ENCODE assay signal across 30 cellular contexts in the genomic region with DNA sequence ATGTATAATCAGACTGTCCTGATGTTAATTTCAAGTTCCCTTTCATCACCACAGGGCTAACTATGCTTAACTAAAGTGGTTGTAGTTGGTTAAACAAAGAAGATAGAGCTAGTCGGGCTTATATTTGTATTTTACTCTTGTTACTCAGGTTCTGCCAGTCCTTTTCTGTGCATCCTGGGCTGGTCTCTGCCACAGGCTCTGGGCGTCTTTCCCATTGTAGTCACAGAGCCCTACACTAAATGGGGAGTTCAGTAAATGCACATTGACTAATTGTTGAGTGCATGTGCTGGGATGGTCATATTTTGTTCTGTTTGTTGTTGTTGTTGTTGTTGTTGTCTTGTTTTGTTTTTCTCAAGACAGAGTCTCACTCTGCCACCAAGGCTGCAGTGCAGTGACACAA.
"Had no signal": no experiment of that assay in that cellular context is flagged by ENCODE, and none has a peak within 500 bp of the region (broad histone marks: within the 10 kb centered on the region; RNA-seq: fewer than 3 reads in every experiment).

No MANE protein-coding gene starts in this region.

- ATAC-seq: PC-3, T-cell had no signal

- DNase-seq: Kasumi-1; MM.1S; MV-4-11; NCI-H1092; NCI-H1105; NCI-H1417 treated with DMSO at 0.1 percent for 48 hours; NCI-H1436 treated with DMSO at 0.1 percent for 48 hours; NCI-H1694 treated with DMSO at 0.1 percent for 48 hours; NCI-H187 treated with DMSO at 0.1 percent for 48 hours; NCI-H2029; NCI-H2081; NCI-H2171 treated with DMSO at 0.1 percent for 48 hours; NCI-H2227 treated with DMSO at 0.1 percent for 48 hours; NCI-H345; NCI-H446; NCI-H510A treated with DMSO at 0.1 percent for 48 hours; NCI-H524 treated with DMSO at 0.1 percent for 48 hours; NCI-H526 treated with DMSO at 0.1 percent for 48 hours; NCI-H748 treated with DMSO at 0.1 percent for 48 hours; NCI-H82; NK-92 treated with Interleukin-12 subunit alpha and Interleukin-12 subunit beta, amount 100 ng/mL, for 24 hours; OCI-M1; PC-3; Peyer's patch; Right ventricle myocardium superior; RPMI8226; SHP77 treated with DMSO at 0.1 percent for 48 hours; SK-N-SH; T-cell had no signal

- H3K27ac ChIP-seq: Peyer's patch, SJSA1 had no signal

- H3K4me3 ChIP-seq: Peyer's patch, SJSA1 had no signal
